ENCODE assay signal across 1 cellular context in genomic region chr22:37431811-37432707, GRCh38.
TF ChIP-seq lines count a peak whose summit lies in the region.

No MANE protein-coding gene starts in this region.

TF ChIP-seq in A549, 52 proteins besides CTCF, POLR2A, EP300 and RAD21 (continued from another document):
- no peak for TF ChIP-seq REST (IDR thresholded peaks at IDR 0.05)
- peak; percentile 87 for TF ChIP-seq MAX (IDR thresholded peaks at IDR 0.05)
TF ChIP-seq in A549: peak in this region for 12.
